Comparison of ENCODE assay signal across 8 cellular contexts in the genomic region with DNA sequence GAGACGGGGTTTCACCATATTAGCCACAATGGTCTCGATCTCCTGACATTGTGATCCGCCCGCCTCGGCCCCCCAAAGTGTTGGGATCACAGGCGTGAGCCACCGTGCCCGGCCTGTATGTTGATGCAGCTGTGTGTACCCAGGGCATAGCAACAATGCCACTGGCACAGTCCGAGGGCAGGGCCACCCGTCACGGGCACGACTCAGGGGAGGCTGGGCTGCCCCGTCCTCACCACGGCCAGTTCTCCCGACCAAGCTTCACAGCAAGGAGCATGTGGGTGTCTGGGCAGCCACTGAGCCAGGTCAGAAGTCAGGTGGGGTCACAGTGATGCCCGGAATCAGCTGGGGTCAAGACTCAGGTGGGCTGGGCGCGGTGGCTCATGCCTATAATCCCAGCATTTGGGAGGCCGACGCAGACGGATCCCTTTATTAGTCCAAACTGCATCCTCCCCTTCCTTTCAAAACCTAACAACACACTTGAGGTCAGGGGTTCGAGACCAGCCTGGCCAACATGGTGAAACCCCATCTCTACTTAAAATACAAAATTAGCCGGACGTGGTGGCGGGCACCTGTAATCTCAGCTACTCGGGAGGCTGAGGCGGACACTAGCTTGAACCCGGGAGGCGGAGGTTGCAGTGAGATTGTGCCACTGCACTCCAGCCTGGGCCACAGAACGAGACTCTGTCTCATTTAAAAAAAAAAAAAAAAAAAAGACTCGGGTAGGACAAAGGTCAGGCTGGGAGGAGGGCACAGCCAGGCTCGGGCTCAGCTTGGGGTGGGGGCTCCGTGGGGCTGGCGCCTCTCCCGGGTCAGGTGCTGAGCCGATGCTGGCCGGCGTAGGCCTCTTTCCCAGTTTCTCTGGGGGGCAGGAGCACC. TPM values are rescaled to one million over a fixed set of nuclear protein-coding genes. Genes with fewer than 3 reads are reported as not detected.
DNase-seq lines count a peak whose midpoint lies in the region; ATAC-seq and TF ChIP-seq lines count a peak whose summit lies in the region.

No MANE protein-coding gene starts in this region.

- H3K4me1 Mint-ChIP-seq in T-helper 1 cell treated with Interleukin-12 subunit alpha and Interleukin-12 subunit beta and Interleukin-4 antibody, amounts not matched to agents 30 μg/mL and 1 μg/mL, for 36 hours (ENCODE audit: low read depth): peaks cover 10% of the 10 kb centered on the region
- H3K4me1 Mint-ChIP-seq in activated naive CD8-positive, alpha-beta T cell treated with anti-CD3 and anti-CD28 coated beads, Interleukin-2, amount 50 U/mL, for 24 hours: peaks cover 24% of the 10 kb centered on the region

- DNase-seq in T-helper 1 cell (no peak), kidney epithelial cell (ENCODE audit: low read depth) (no peak), GM13976 (ENCODE audit: low spot score) (no peak), activated gamma-delta T cell (lab: John Stamatoyannopoulos, UW) (no peak)
- no peak for DNase-seq in activated naive CD8-positive, alpha-beta T cell treated with anti-CD3 and anti-CD28 coated beads, Interleukin-2, amount 50 U/mL, for 24 hours

- H3K27me3 ChIP-seq in kidney epithelial cell (ENCODE audit: control insufficient read depth, insufficient read depth, low read length): peaks cover 7% of the 10 kb centered on the region
- peaks cover 0 to 8% (median 2%) of the 10 kb centered on the region in 5 donors for H3K27me3 ChIP-seq in subcutaneous abdominal adipose tissue (ENCODE audit: control insufficient read depth in 5 of 5, insufficient read depth in 4 of 5, low read length in 5 of 5)

- peak overlapping the region in 4 of 5 donors; percentile 59 to 77 (median 74) for H3K9ac ChIP-seq in subcutaneous abdominal adipose tissue (ENCODE audit: low read length in 5 of 5)

- no peaks in the 10 kb centered on the region for H3K9me3 Mint-ChIP-seq in T-helper 1 cell treated with Interleukin-12 subunit alpha and Interleukin-12 subunit beta and Interleukin-4 antibody, amounts not matched to agents 30 μg/mL and 1 μg/mL, for 36 hours
- H3K9me3 Mint-ChIP-seq in activated naive CD8-positive, alpha-beta T cell treated with anti-CD3 and anti-CD28 coated beads, Interleukin-2, amount 50 U/mL, for 24 hours: no peaks in the 10 kb centered on the region

- H3K27me3 Mint-ChIP-seq in T-helper 1 cell treated with Interleukin-12 subunit alpha and Interleukin-12 subunit beta and Interleukin-4 antibody, amounts not matched to agents 30 μg/mL and 1 μg/mL, for 36 hours (ENCODE audit: low read depth): peaks cover 10% of the 10 kb centered on the region
- peaks cover 4% of the 10 kb centered on the region for H3K27me3 Mint-ChIP-seq in activated naive CD8-positive, alpha-beta T cell treated with anti-CD3 and anti-CD28 coated beads, Interleukin-2, amount 50 U/mL, for 24 hours

- TF ChIP-seq CTCF in kidney epithelial cell (IDR thresholded peaks at IDR 0.05; ENCODE audit: insufficient read depth, low read length, poor library complexity, severe bottlenecking): no peak
- TF ChIP-seq CTCF in GM13976 (IDR thresholded peaks at IDR 0.05; ENCODE audit: borderline replicate concordance, control extremely low read depth, extremely low read depth, insufficient read depth, missing control alignments): no peak

- H3K27ac ChIP-seq in subcutaneous abdominal adipose tissue (ENCODE audit: low read depth, low read length): peak overlapping the region; percentile 76

- ATAC-seq in activated naive CD8-positive, alpha-beta T cell treated with anti-CD3 and anti-CD28 coated beads, Interleukin-2, amount 50 U/mL, for 24 hours: no peak
- no peak for ATAC-seq in HG03354 (IDR thresholded peaks at IDR 0.05; ENCODE audit: poor library complexity, severe bottlenecking, unreplicated experiment)

- peak overlapping the region; percentile 80 for H3K4me3 Mint-ChIP-seq in T-helper 1 cell treated with Interleukin-12 subunit alpha and Interleukin-12 subunit beta and Interleukin-4 antibody, amounts not matched to agents 30 μg/mL and 1 μg/mL, for 36 hours
- peak overlapping the region; percentile 83 for H3K4me3 Mint-ChIP-seq in activated naive CD8-positive, alpha-beta T cell treated with anti-CD3 and anti-CD28 coated beads, Interleukin-2, amount 50 U/mL, for 24 hours

- H3K36me3 ChIP-seq in kidney epithelial cell (ENCODE audit: control insufficient read depth, insufficient read depth, low read length): no peaks in the 10 kb centered on the region
- peaks cover 0 to 6% (median 4%) of the 10 kb centered on the region in 5 donors for H3K36me3 ChIP-seq in subcutaneous abdominal adipose tissue (ENCODE audit: control insufficient read depth in 5 of 5, insufficient read depth in 5 of 5, low read length in 5 of 5)

- H3K4me3 ChIP-seq in kidney epithelial cell (ENCODE audit: low read depth, low read length): peak overlapping the region; percentile 95
- H3K4me3 ChIP-seq in subcutaneous abdominal adipose tissue (ENCODE audit: low read depth in 1 of 5, low read length in 5 of 5): peak overlapping the region in 4 of 5 donors; percentile 76 to 88 (median 82)

- in situ Hi-C loops in GM13976 (cut with MboI; ENCODE audit: low sequenced_read_pairs, unreplicated experiment): no loop called here

- H3K36me3 Mint-ChIP-seq in T-helper 1 cell treated with Interleukin-12 subunit alpha and Interleukin-12 subunit beta and Interleukin-4 antibody, amounts not matched to agents 30 μg/mL and 1 μg/mL, for 36 hours (ENCODE audit: low read depth): no peaks in the 10 kb centered on the region
- no peaks in the 10 kb centered on the region for H3K36me3 Mint-ChIP-seq in activated naive CD8-positive, alpha-beta T cell treated with anti-CD3 and anti-CD28 coated beads, Interleukin-2, amount 50 U/mL, for 24 hours (ENCODE audit: low read depth)

- peak overlapping the region; percentile 82 for H3K27ac Mint-ChIP-seq in T-helper 1 cell treated with Interleukin-12 subunit alpha and Interleukin-12 subunit beta and Interleukin-4 antibody, amounts not matched to agents 30 μg/mL and 1 μg/mL, for 36 hours
- H3K27ac Mint-ChIP-seq in activated naive CD8-positive, alpha-beta T cell treated with anti-CD3 and anti-CD28 coated beads, Interleukin-2, amount 50 U/mL, for 24 hours: peak overlapping the region; percentile 86

- H3K9me3 ChIP-seq in subcutaneous abdominal adipose tissue (ENCODE audit: control insufficient read depth in 5 of 5, low read length in 5 of 5): no peaks in the 10 kb centered on the region

- H3K4me1 ChIP-seq in subcutaneous abdominal adipose tissue (ENCODE audit: control insufficient read depth in 5 of 5, insufficient read depth in 5 of 5, low read length in 5 of 5): peaks cover 8 to 42% (median 33%) of the 10 kb centered on the region in 5 donors

RNA-seq across cellular contexts. Expression of gene CDC34, which starts 1.2 kb away (rescaled TPM):
- 168 and 194 TPM in 2 replicates for total RNA-seq in kidney epithelial cell

RNA-seq across cellular contexts. Expression of gene GZMM, which starts 13.5 kb away (rescaled TPM):
- total RNA-seq in kidney epithelial cell: not detected in 2 replicates

RNA-seq across cellular contexts. Expression of gene TPGS1, which starts 23.1 kb away (rescaled TPM):
- 52.7 and 68.8 TPM in 2 replicates for total RNA-seq in kidney epithelial cell

RNA-seq across cellular contexts. Expression of gene MADCAM1, which starts 34.1 kb away (rescaled TPM):
- total RNA-seq in kidney epithelial cell: 0.14 and 0.46 TPM in 2 replicates

RNA-seq across cellular contexts. Expression of gene BSG, which starts 42.0 kb away (rescaled TPM):
- 838 and 979 TPM in 2 replicates for total RNA-seq in kidney epithelial cell
